ENCODE assay signal across 14 cellular contexts in genomic region chr1:194830387-194830786, GRCh38.
DNase-seq lines count a peak whose midpoint lies in the region; ATAC-seq and TF ChIP-seq lines count a peak whose summit lies in the region.
"Had no signal": no experiment of that assay in that cellular context is flagged by ENCODE, and none has a peak within 500 bp of the region (broad histone marks: within the 10 kb centered on the region; RNA-seq: fewer than 3 reads in every experiment).

No MANE protein-coding gene starts in this region.

- CTCF ChIA-PET in OCI-LY7 (lab: Charles Lee; ENCODE audit: unreplicated experiment) = no interaction called here

- H3K4me3 ChIP-seq in OCI-LY7 (ENCODE audit: low read depth, low read length, poor library complexity, severe bottlenecking) = peak overlapping the region; percentile 50
- H3K4me3 ChIP-seq: pancreas had no signal

- H3K4me2 ChIP-seq in OCI-LY7 (ENCODE audit: low read length) = peak overlapping the region; percentile 62

- no peaks in the 10 kb centered on the region for H3K79me2 ChIP-seq in OCI-LY7 (ENCODE audit: insufficient read depth, low read depth, low read length)

- no peaks in the 10 kb centered on the region for H4K20me1 ChIP-seq in OCI-LY7 (ENCODE audit: insufficient read depth, low read length)

- TF ChIP-seq CTCF in OCI-LY7 (conservative IDR thresholded peaks at IDR 0.05; ENCODE audit: low read length) = no peak

- H3K9me2 ChIP-seq in OCI-LY7 (ENCODE audit: insufficient read depth, low read length) = no peaks in the 10 kb centered on the region

- intact Hi-C loops in OCI-LY7 (cut with micrococcal nuclease; ENCODE audit: unreplicated experiment) = loop anchor here (10.0 kb wide), 1 partner anchor 546 kb away; no protein-coding TSS in a partner anchor

- peak overlapping the region; percentile 89 for H3K27ac ChIP-seq in OCI-LY7 (ENCODE audit: low read depth, low read length, poor library complexity, severe bottlenecking)
- H3K27ac ChIP-seq: pancreas had no signal

- peak; percentile 93 for ATAC-seq in GM18873 (IDR thresholded peaks at IDR 0.05; ENCODE audit: low FRiP score, unreplicated experiment)
- peak; percentile 92 for ATAC-seq in GM21717 (IDR thresholded peaks at IDR 0.05; ENCODE audit: unreplicated experiment)
- peak; percentile 94 for ATAC-seq in HG03103 (IDR thresholded peaks at IDR 0.05; ENCODE audit: low read depth, unreplicated experiment)
- ATAC-seq: CD8-positive, alpha-beta T cell; pancreas had no signal

- H2AFZ ChIP-seq in OCI-LY7 (ENCODE audit: low read length) = peak overlapping the region; percentile 93

- POLR2A ChIA-PET in OCI-LY7 (lab: Charles Lee) = interaction anchor here (0.7 to 3.5 kb wide), 11 partner anchors 8 to 604 kb away, joined by 3 to 17 read pairs (median 4); no protein-coding TSS in a partner anchor

- peaks cover 29% of the 10 kb centered on the region for H3K36me3 ChIP-seq in OCI-LY7 (ENCODE audit: insufficient read depth, low read length)
- H3K36me3 ChIP-seq: pancreas had no signal

- H3K4me1 ChIP-seq in OCI-LY7 (ENCODE audit: insufficient read depth, low read length, poor library complexity, severe bottlenecking) = peaks cover 54% of the 10 kb centered on the region
- H3K4me1 ChIP-seq: pancreas had no signal

- DNase-seq in OCI-LY7 (ENCODE audit: low spot score) (peak; percentile 78), NCI-H2081 treated with DMSO at 0.1 percent for 48 hours (lab: John Stamatoyannopoulos, UW) (no peak), HuH-7.5 (ENCODE audit: low spot score) (no peak), SIG-M5 (lab: John Stamatoyannopoulos, UW) (no peak), NCI-H1436 treated with DMSO at 0.1 percent for 48 hours (lab: John Stamatoyannopoulos, UW) (no peak)
- DNase-seq: CD8-positive, alpha-beta T cell; dermis blood vessel endothelial cell; NCI-H1105 treated with DMSO at 0.1 percent for 48 hours; NCI-H82; pancreas; T-helper 2 cell had no signal

- peaks cover 7% of the 10 kb centered on the region; the same call in 1 of the 2 replicates for H3K9me3 ChIP-seq in OCI-LY7 (ENCODE audit: low read length)
- H3K9me3 ChIP-seq: pancreas had no signal

- no TSS peak for BruUV-seq in OCI-LY7 (replicated peaks; lab: Mats Ljungman, UMichigan)
